In genomic region chr9:136665704-136666363, GRCh38 we compare ENCODE assay signal across 8 cellular contexts. TPM values are rescaled to one million over a fixed set of nuclear protein-coding genes. Genes with fewer than 3 reads are reported as not detected.
DNase-seq lines count a peak whose midpoint lies in the region; ATAC-seq and TF ChIP-seq lines count a peak whose summit lies in the region.

No MANE protein-coding gene starts in this region.

- peaks cover 2% of the 10 kb centered on the region for H3K4me1 Mint-ChIP-seq in activated T-cell treated with anti-CD3 and anti-CD28 coated beads, Interleukin-2, amount 50 U/mL, for 24 hours (ENCODE audit: low read depth)

- no peaks in the 10 kb centered on the region for H3K9me3 Mint-ChIP-seq in activated T-cell treated with anti-CD3 and anti-CD28 coated beads, Interleukin-2, amount 50 U/mL, for 24 hours

- peaks cover 25% of the 10 kb centered on the region for H3K27me3 ChIP-seq in kidney epithelial cell (ENCODE audit: control insufficient read depth, insufficient read depth, low read length)

- no peak overlapping the region for H3K27ac Mint-ChIP-seq in activated T-cell treated with anti-CD3 and anti-CD28 coated beads, Interleukin-2, amount 50 U/mL, for 24 hours

- no peaks in the 10 kb centered on the region for H3K36me3 Mint-ChIP-seq in activated T-cell treated with anti-CD3 and anti-CD28 coated beads, Interleukin-2, amount 50 U/mL, for 24 hours (ENCODE audit: low read depth)

- no peak overlapping the region for H3K27ac ChIP-seq in 22Rv1

- intact Hi-C loops in left colon (cut with DNase I, micrococcal nuclease), result no loop called here

- ATAC-seq in GM18870 (IDR thresholded peaks at IDR 0.05; ENCODE audit: unreplicated experiment) (no peak), GM19035 (IDR thresholded peaks at IDR 0.05; ENCODE audit: unreplicated experiment) (no peak), left colon (no peak)

- H3K27me3 Mint-ChIP-seq in activated T-cell treated with anti-CD3 and anti-CD28 coated beads, Interleukin-2, amount 50 U/mL, for 24 hours, result peaks cover 35% of the 10 kb centered on the region

- H3K4me3 ChIP-seq in kidney epithelial cell (ENCODE audit: low read depth, low read length), result peak overlapping the region; percentile 32

- TF ChIP-seq CTCF in 22Rv1 (IDR thresholded peaks at IDR 0.05) (peak; percentile 63), kidney epithelial cell (IDR thresholded peaks at IDR 0.05; ENCODE audit: insufficient read depth, low read length, poor library complexity, severe bottlenecking) (no peak)

- no peak overlapping the region for H3K4me3 Mint-ChIP-seq in activated T-cell treated with anti-CD3 and anti-CD28 coated beads, Interleukin-2, amount 50 U/mL, for 24 hours

- H3K36me3 ChIP-seq in kidney epithelial cell (ENCODE audit: control insufficient read depth, insufficient read depth, low read length), result no peaks in the 10 kb centered on the region

- DNase-seq in GM03348 (ENCODE audit: low spot score), result peak; percentile 84
- DNase-seq in activated T-cell treated with anti-CD3 and anti-CD28 coated beads, Interleukin-2, amount 50 U/mL, for 24 hours, result peak; percentile 61
- no peak for DNase-seq in kidney epithelial cell (ENCODE audit: low read depth)
- DNase-seq in left colon, result no peak
- no peak for DNase-seq in GOT3 (lab: John Stamatoyannopoulos, UW)

RNA-seq across cellular contexts. Expression of gene EGFL7, which starts 3.1 kb away (rescaled TPM):
- total RNA-seq in kidney epithelial cell (56.2 and 58.7 TPM in 2 replicates), left colon (10 to 100 TPM; 14.3 to 17.2 TPM)

RNA-seq across cellular contexts. Expression of gene AGPAT2, which starts 21.4 kb away (rescaled TPM):
- total RNA-seq in kidney epithelial cell (72.9 and 81.2 TPM in 2 replicates), left colon (100 to 1,000 TPM; 152 to 211 TPM)

RNA-seq across cellular contexts. Expression of gene DIPK1B, which starts 46.5 kb away (rescaled TPM):
- total RNA-seq in kidney epithelial cell (17.1 and 27.0 TPM in 2 replicates), left colon (1 to 10 TPM; 1.3 to 2.1 TPM)

Comparison
In these comparisons a context has a peak if more than half of its experiments do, and no peak if none do; other contexts are left out.
1. DNase-seq: peak in GM03348 (single experiment) and activated T-cell treated with anti-CD3 and anti-CD28 coated beads, Interleukin-2, amount 50 U/mL, for 24 hours (single experiment); none in kidney epithelial cell (single experiment), left colon (0 of 2) and GOT3 (single experiment).